Comparison of ENCODE assay signal across 11 cellular contexts in genomic region chr14:92538412-92539017, GRCh38. TPM values are rescaled to one million over a fixed set of nuclear protein-coding genes. Genes with fewer than 3 reads are reported as not detected.
DNase-seq lines count a peak whose midpoint lies in the region; ATAC-seq and TF ChIP-seq lines count a peak whose summit lies in the region.
"Had no signal": no experiment of that assay in that cellular context is flagged by ENCODE, and none has a peak within 500 bp of the region (broad histone marks: within the 10 kb centered on the region; RNA-seq: fewer than 3 reads in every experiment).

No MANE protein-coding gene starts in this region.

- H3K4me3 Mint-ChIP-seq in CD8-positive, alpha-beta memory T cell: peak overlapping the region in 2 of 7 donors; percentile 12 to 28

- H3K36me3 Mint-ChIP-seq in CD8-positive, alpha-beta memory T cell: no peaks in the 10 kb centered on the region

- H3K9me3 Mint-ChIP-seq in CD8-positive, alpha-beta memory T cell: no peaks in the 10 kb centered on the region

- intact Hi-C loops in left colon (cut with DNase I, micrococcal nuclease) (no loop called here), mammary epithelial cell (cut with micrococcal nuclease) (no loop called here)

- 69% methylated on average over 6 of the region's 6 CpGs for WGBS in mammary epithelial cell (ENCODE audit: low coverage, missing lambda C conversion rate)

- H2AFZ ChIP-seq in mammary epithelial cell (ENCODE audit: low read depth, low read length): no peak overlapping the region

- no peaks in the 10 kb centered on the region for H3K36me3 ChIP-seq in CD8-positive, alpha-beta memory T cell (ENCODE audit: insufficient read depth, low read length)
- no peaks in the 10 kb centered on the region for H3K36me3 ChIP-seq in mammary epithelial cell (ENCODE audit: insufficient read depth, low read length)

- dilution Hi-C loops in mammary epithelial cell (cut with HindIII; ENCODE audit: low sequenced_read_pairs): no loop called here

- no peaks in the 10 kb centered on the region for H3K9me3 ChIP-seq in CD8-positive, alpha-beta memory T cell (ENCODE audit: low read length)
- no peaks in the 10 kb centered on the region for H3K9me3 ChIP-seq in mammary epithelial cell (replicated peaks; ENCODE audit: insufficient read depth, low read length)

- peak overlapping the region in 7 of 8 donors; percentile 20 to 90 (median 54) for H3K27ac Mint-ChIP-seq in CD8-positive, alpha-beta memory T cell

- H3K4me1 Mint-ChIP-seq in CD8-positive, alpha-beta memory T cell: peaks cover 57 to 91% (median 71%) of the 10 kb centered on the region in 3 donors

- no TSS peak for BruUV-seq in mammary epithelial cell (replicated peaks; lab: Mats Ljungman, UMichigan)

- H3K27ac ChIP-seq in CD8-positive, alpha-beta memory T cell (ENCODE audit: low read depth, low read length): no peak overlapping the region
- no peak overlapping the region for H3K27ac ChIP-seq in mammary epithelial cell (ENCODE audit: insufficient read depth, low read depth, low read length)

- H3K9ac ChIP-seq in mammary epithelial cell (ENCODE audit: insufficient read depth, low read length): no peak overlapping the region

- H3K4me1 ChIP-seq in CD8-positive, alpha-beta memory T cell (ENCODE audit: insufficient read depth, low read length): peaks cover 52% of the 10 kb centered on the region
- peaks cover 15% of the 10 kb centered on the region for H3K4me1 ChIP-seq in mammary epithelial cell (ENCODE audit: insufficient read depth, low read length)

- CTCF ChIA-PET in CD8-positive, alpha-beta memory T cell (lab: Charles Lee): interaction anchor here (0.7 kb wide), 1 partner anchor 9 kb away, joined by 3 read pairs; no protein-coding TSS in a partner anchor
- CTCF ChIA-PET in mammary epithelial cell (lab: Charles Lee; ENCODE audit: low non-redundant PET): no interaction called here

- in situ Hi-C loops in mammary epithelial cell (cut with MboI; ENCODE audit: low sequenced_read_pairs in 2 of 2): no loop called here

- TF ChIP-seq CTCF in mammary epithelial cell (conservative IDR thresholded peaks at IDR 0.05 in 1 of 2, IDR thresholded peaks at IDR 0.05 in 1 of 2; ENCODE audit: extremely low read depth in 1 of 2, insufficient read depth in 1 of 2, low read depth in 1 of 2, low read length in 2 of 2): no peak

- no peaks in the 10 kb centered on the region for H4K20me1 ChIP-seq in mammary epithelial cell (ENCODE audit: insufficient read depth, low read length)

- H3K27me3 ChIP-seq in CD8-positive, alpha-beta memory T cell (ENCODE audit: insufficient read depth, low read length, poor library complexity, severe bottlenecking): no peaks in the 10 kb centered on the region
- no peaks in the 10 kb centered on the region for H3K27me3 ChIP-seq in mammary epithelial cell (ENCODE audit: insufficient read depth, low read length)

- H3K27me3 Mint-ChIP-seq in CD8-positive, alpha-beta memory T cell: no peaks in the 10 kb centered on the region

- peak; percentile 81 for ATAC-seq in GM19395 (IDR thresholded peaks at IDR 0.05; ENCODE audit: unreplicated experiment)
- ATAC-seq in HG03060 (IDR thresholded peaks at IDR 0.05; ENCODE audit: low read depth, unreplicated experiment): peak; percentile 52
- peak; percentile 17 for ATAC-seq in left colon
- ATAC-seq in GM18517 (IDR thresholded peaks at IDR 0.05; ENCODE audit: unreplicated experiment): no peak

- POLR2A ChIA-PET in CD8-positive, alpha-beta memory T cell (lab: Charles Lee): no interaction called here

- H3K4me2 ChIP-seq in mammary epithelial cell (ENCODE audit: insufficient read depth, low read depth, low read length): no peak overlapping the region

- no peak overlapping the region for H3K4me3 ChIP-seq in CD8-positive, alpha-beta memory T cell (ENCODE audit: low read length)
- H3K4me3 ChIP-seq in mammary epithelial cell (replicated peaks in 1 of 3; ENCODE audit: insufficient read depth in 1 of 3, low read depth in 2 of 3, low read length in 3 of 3): no peak overlapping the region

- DNase-seq in CD8-positive, alpha-beta memory T cell: no peak
- DNase-seq in left colon: no peak
- DNase-seq in mammary epithelial cell: no peak
- DNase-seq in stimulated activated CD4-positive, alpha-beta T cell treated with anti-CD3 and anti-CD28 coated beads, Interleukin-2, amount 100 ng/mL, for 48 hours: no peak
- no peak for DNase-seq in activated naive CD4-positive, alpha-beta T cell (lab: John Stamatoyannopoulos, UW)
- DNase-seq: glutamatergic neuron, NCI-H2171, occipital lobe had no signal

- H3K79me2 ChIP-seq in mammary epithelial cell (ENCODE audit: insufficient read depth, low read length): no peaks in the 10 kb centered on the region

RNA-seq across cellular contexts. Expression of gene RIN3, which starts 24.9 kb away (rescaled TPM):
- total RNA-seq in CD8-positive, alpha-beta memory T cell: 10 to 100 TPM; 46.0 to 47.4 TPM
- 31.9 TPM for polyA plus RNA-seq in CD8-positive, alpha-beta memory T cell
- total RNA-seq in left colon (10 to 100 TPM; 22.9 to 26.3 TPM), mammary epithelial cell (10 to 100 TPM in 1 of 2 donors, 1 to 10 TPM in 1; 3.5 to 14.5 TPM)
- polyA plus RNA-seq in mammary epithelial cell: 2.4 TPM
- 7.4 TPM for polyA minus RNA-seq in mammary epithelial cell
